In genomic region chr7:56115852-56116538, GRCh38 we compare ENCODE assay signal across 17 cellular contexts. TPM values are rescaled to one million over a fixed set of nuclear protein-coding genes. Genes with fewer than 3 reads are reported as not detected.
A peak's percentile ranks its signal among the peaks of the same experiment; 100 is the strongest.
DNase-seq lines count a peak whose midpoint lies in the region; TF ChIP-seq lines count a peak whose summit lies in the region.
"Had no signal": no experiment of that assay in that cellular context is flagged by ENCODE, and none has a peak within 500 bp of the region (broad histone marks: within the 10 kb centered on the region; RNA-seq: fewer than 3 reads in every experiment).

NUPR2 (minus strand) TSS chr7:56116417; CDS start chr7:56116314, 103 bp downstream.

- TF ChIP-seq CTCF in parathyroid adenoma (IDR thresholded peaks at IDR 0.05): peak; percentile 9

- no peaks in the 10 kb centered on the region for H3K36me3 ChIP-seq in endocrine pancreas (ENCODE audit: control insufficient read depth, insufficient read depth, low read length)
- no peaks in the 10 kb centered on the region for H3K36me3 ChIP-seq in parathyroid adenoma (ENCODE audit: control insufficient read depth, insufficient read depth, low read length)
- H3K36me3 ChIP-seq: right lobe of liver had no signal

- H3K27me3 ChIP-seq in endocrine pancreas (ENCODE audit: control insufficient read depth, insufficient read depth, low read length): no peaks in the 10 kb centered on the region
- H3K27me3 ChIP-seq in parathyroid adenoma (ENCODE audit: control insufficient read depth, insufficient read depth, low read length): no peaks in the 10 kb centered on the region
- H3K27me3 ChIP-seq: right lobe of liver had no signal

- H3K4me1 ChIP-seq in endocrine pancreas (ENCODE audit: control insufficient read depth, insufficient read depth, low read length) (no peaks in the 10 kb centered on the region), parathyroid adenoma (no peaks in the 10 kb centered on the region)
- H3K4me1 ChIP-seq: right lobe of liver had no signal

- H3K9ac ChIP-seq in endocrine pancreas (ENCODE audit: control insufficient read depth, insufficient read depth, low read length): peak within 1 kb of the TSS; percentile 35
- H3K9ac ChIP-seq in parathyroid adenoma: peak within 1 kb of the TSS; percentile 21

- no peaks in the 10 kb centered on the region for H3K79me2 ChIP-seq in parathyroid adenoma

- DNase-seq in DMS153 (lab: John Stamatoyannopoulos, UW) (peak; percentile 41), G401 (ENCODE audit: low spot score) (peak; percentile 66), T-helper 2 cell (no peak), NK-92 (lab: John Stamatoyannopoulos, UW; ENCODE audit: unreplicated experiment) (no peak), NCI-H1048 (lab: John Stamatoyannopoulos, UW) (no peak), germinal center (ENCODE audit: low spot score) (no peak)
- DNase-seq: activated CD4-positive, alpha-beta T cell treated with anti-CD3 and anti-CD28 coated beads for 36 hours; activated T-cell treated with anti-CD3 and anti-CD28 coated beads, Interleukin-2, amount 50 U/mL, for 24 hours; effector memory CD8-positive, alpha-beta T cell; NCI-H2107; right lobe of liver; stimulated activated naive CD4-positive, alpha-beta T cell treated with Interleukin-2 at 50 U/mL for 16 hours had no signal

- H3K27ac ChIP-seq in parathyroid adenoma: peak within 1 kb of the TSS; percentile 36
- H3K27ac ChIP-seq: HL-60, right lobe of liver had no signal

- H3K4me2 ChIP-seq in parathyroid adenoma (ENCODE audit: low read length): peak within 1 kb of the TSS; percentile 71

- H3K4me3 ChIP-seq in endocrine pancreas (ENCODE audit: control insufficient read depth, insufficient read depth, low read length) (no peak within 1 kb of the TSS), parathyroid adenoma (ENCODE audit: low read depth, low read length) (peak within 1 kb of the TSS; percentile 34)
- H3K4me3 ChIP-seq: right lobe of liver had no signal

- in situ Hi-C loops in G401 (cut with HindIII; ENCODE audit: low sequenced_read_pairs): no loop called here

- no peaks in the 10 kb centered on the region for H3K9me3 ChIP-seq in endocrine pancreas (ENCODE audit: control insufficient read depth, low read length)
- no peaks in the 10 kb centered on the region for H3K9me3 ChIP-seq in parathyroid adenoma (ENCODE audit: control insufficient read depth, low read length)
- H3K9me3 ChIP-seq: right lobe of liver had no signal

- H2AFZ ChIP-seq in parathyroid adenoma: peak within 1 kb of the TSS; percentile 98

RNA-seq across cellular contexts. Expression of gene NUPR2, which starts in this region (rescaled TPM):
- not detected in 2 replicates for total RNA-seq in G401 (2014; rRNA removed; shearing (Covaris generic))
- total RNA-seq: activated CD4-positive, alpha-beta T cell treated with anti-CD3 and anti-CD28 coated beads for 36 hours; H1; natural killer cell treated with Interleukin-12 subunit alpha and Interleukin-12 subunit beta and Interleukin-15 and Interleukin-18, amount 100 ng/mL, for 72 hours; right lobe of liver had no signal

Comparison
In these comparisons a context has a peak if more than half of its experiments do, and no peak if none do; other contexts are left out.
1. Peak in DNase-seq in G401; RNA of the gene not detected or under 1 TPM.